8 cellular contexts compared by ENCODE assay signal in genomic region chr1:151716771-151717631, GRCh38. TPM values are rescaled to one million over a fixed set of nuclear protein-coding genes. Genes with fewer than 3 reads are reported as not detected.
DNase-seq lines count a peak whose midpoint lies in the region; ATAC-seq and TF ChIP-seq lines count a peak whose summit lies in the region.

Gene CELF3, minus strand, starts transcription at chr1:151716803. Its CDS starts 783 bp downstream, at chr1:151716020.

- peak within 1 kb of the TSS; percentile 86 for H3K27ac ChIP-seq in HUES6 (ENCODE audit: low read depth, low read length)
- no peak within 1 kb of the TSS for H3K27ac ChIP-seq in RWPE1

- CTCF ChIA-PET in RWPE1 (lab: Yijun Ruan, JAX) = interaction anchor here (0.5 to 1.8 kb wide), 3 partner anchors 18 to 162 kb away, joined by 3 to 5 read pairs (median 3); no protein-coding TSS in a partner anchor
- CTCF ChIA-PET in GM10248 (lab: Yijun Ruan, JAX) = interaction anchor here (0.9 to 2.6 kb wide), 3 partner anchors 17 to 123 kb away, joined by 3 to 10 read pairs (median 4); partner anchors contain the start of gene MRPL9

- no peaks in the 10 kb centered on the region for H3K27me3 ChIP-seq in BE2C
- peaks cover 60% of the 10 kb centered on the region for H3K27me3 ChIP-seq in HUES6 (ENCODE audit: control insufficient read depth, insufficient read depth, low read length)

- H3K9me3 ChIP-seq in BE2C = no peaks in the 10 kb centered on the region; the same call in 1 of the 2 replicates
- H3K9me3 ChIP-seq in HUES6 (ENCODE audit: control insufficient read depth, insufficient read depth, low read depth, low read length) = no peaks in the 10 kb centered on the region

- ATAC-seq in GM21526 (IDR thresholded peaks at IDR 0.05; ENCODE audit: low FRiP score, unreplicated experiment) = no peak

- H3K9ac ChIP-seq in HUES6 (ENCODE audit: low read length) = peak within 1 kb of the TSS; percentile 42

- TF ChIP-seq CTCF in BE2C (IDR thresholded peaks at IDR 0.05; ENCODE audit: low read depth, low read length) (no peak), RWPE1 (conservative IDR thresholded peaks at IDR 0.05; ENCODE audit: low read depth) (no peak), GM20000 (IDR thresholded peaks at IDR 0.05; ENCODE audit: extremely low read depth, missing control alignments) (no peak), GM10248 (IDR thresholded peaks at IDR 0.05; ENCODE audit: control extremely low read depth, extremely low read depth, low read depth, missing control alignments) (no peak)

- H3K4me3 ChIP-seq in BE2C (ENCODE audit: low read depth, low read length) (peak within 1 kb of the TSS; percentile 76), HUES6 (ENCODE audit: low read depth, low read length) (peak within 1 kb of the TSS; percentile 53)

- H3K4me1 ChIP-seq in BE2C (peaks cover 37% of the 10 kb centered on the region), HUES6 (ENCODE audit: control insufficient read depth, insufficient read depth, low read length) (peaks cover 7% of the 10 kb centered on the region; the same call in 1 of the 2 replicates)

- DNase-seq in BE2C (peak; percentile 94), RWPE1 (ENCODE audit: low spot score) (peak; percentile 48), globus pallidus (ENCODE audit: low spot score) (peak; percentile 43), GM20000 (ENCODE audit: low spot score) (no peak), GM10248 (ENCODE audit: extremely low spot score) (no peak)
- peak; percentile 37 for DNase-seq in stimulated activated CD8-positive, alpha-beta memory T cell treated with anti-CD3 and anti-CD28 coated beads, Interleukin-4, amount 100 ng/mL, for 48 hours

- POLR2A ChIA-PET in RWPE1 (lab: Yijun Ruan, JAX; ENCODE audit: low non-redundant PET) = no interaction called here
- POLR2A ChIA-PET in GM10248 (lab: Yijun Ruan, JAX) = no interaction called here

- H3K36me3 ChIP-seq in BE2C (no peaks in the 10 kb centered on the region), HUES6 (ENCODE audit: control insufficient read depth, insufficient read depth, low read length) (no peaks in the 10 kb centered on the region)

RNA-seq across cellular contexts. Expression of gene CELF3, which starts in this region (rescaled TPM):
- 109 TPM for polyA plus RNA-seq in BE2C (2012; ENCODE audit: insufficient read depth, insufficient read length, low read depth)

Comparison
In these comparisons a context has a peak if more than half of its experiments do, and no peak if none do; other contexts are left out.
1. DNase-seq: peak in BE2C (single experiment), RWPE1 (single experiment), globus pallidus (single experiment) and stimulated activated CD8-positive, alpha-beta memory T cell treated with anti-CD3 and anti-CD28 coated beads, Interleukin-4, amount 100 ng/mL, for 48 hours (single experiment); none in GM20000 (single experiment) and GM10248 (single experiment).